26 cellular contexts compared by ENCODE assay signal in genomic region chr6:168837231-168837903, GRCh38.
DNase-seq lines count a peak whose midpoint lies in the region; TF ChIP-seq lines count a peak whose summit lies in the region.
"Had no signal": no experiment of that assay in that cellular context is flagged by ENCODE, and none has a peak within 500 bp of the region (broad histone marks: within the 10 kb centered on the region; RNA-seq: fewer than 3 reads in every experiment).

No MANE protein-coding gene starts in this region.

- H3K4me3 Mint-ChIP-seq in neural crest cell = peak overlapping the region; percentile 14
- H3K4me3 Mint-ChIP-seq: activated T-cell treated with anti-CD3 and anti-CD28 coated beads, Interleukin-2, amount 50 U/mL, for 72 hours; CD8-positive, alpha-beta T cell; effector memory CD8-positive, alpha-beta T cell had no signal

- DNase-seq in NCI-H1092 (lab: John Stamatoyannopoulos, UW) = peak; percentile 70
- no peak for DNase-seq in NCI-H1092 treated with DMSO at 0.1 percent for 48 hours (lab: John Stamatoyannopoulos, UW)
- peak; percentile 39 for DNase-seq in ELF-1 (ENCODE audit: low read depth, low spot score)
- peak; percentile 8 for DNase-seq in astrocyte of the spinal cord (ENCODE audit: low read depth, low spot score)
- DNase-seq in neural crest cell (ENCODE audit: low read depth, low spot score) = no peak
- no peak for DNase-seq in islet precursor cell
- no peak for DNase-seq in hippocampal formation (lab: John Stamatoyannopoulos, UW)
- no peak for DNase-seq in AML-193 (lab: John Stamatoyannopoulos, UW)
- DNase-seq: 8988T; activated naive CD4-positive, alpha-beta T cell treated with Interleukin-2 at 50 U/mL for 16 hours; activated T-cell treated with anti-CD3 and anti-CD28 coated beads, Interleukin-2, amount 50 U/mL, for 72 hours; adrenal gland; CD8-positive, alpha-beta T cell; DND-41; effector memory CD8-positive, alpha-beta T cell; esophagus squamous epithelium; gastrocnemius medialis; H9; kidney; MV-4-11; NCI-H446 treated with DMSO at 0.1 percent for 48 hours; psoas muscle; T-helper 1 cell had no signal

- peaks cover 37% of the 10 kb centered on the region for H3K4me1 Mint-ChIP-seq in neural crest cell

- TF ChIP-seq CTCF in astrocyte of the spinal cord (IDR thresholded peaks at IDR 0.05; ENCODE audit: low read depth, low read length) (no peak), neural crest cell (conservative IDR thresholded peaks at IDR 0.05) (no peak)

- H3K36me3 Mint-ChIP-seq in neural crest cell (ENCODE audit: low read depth) = peaks cover 5% of the 10 kb centered on the region
- H3K36me3 Mint-ChIP-seq: CD8-positive, alpha-beta T cell had no signal

- in situ Hi-C loops in astrocyte of the spinal cord (cut with HindIII; ENCODE audit: low sequenced_read_pairs) = no loop called here

- H3K27ac Mint-ChIP-seq in neural crest cell (ENCODE audit: unreplicated experiment) = no peak overlapping the region
- H3K27ac Mint-ChIP-seq: activated T-cell treated with anti-CD3 and anti-CD28 coated beads, Interleukin-2, amount 50 U/mL, for 72 hours; CD8-positive, alpha-beta T cell; effector memory CD8-positive, alpha-beta T cell; type B pancreatic cell had no signal

- H3K4me3 ChIP-seq in astrocyte of the spinal cord (ENCODE audit: low read depth, low read length) = no peak overlapping the region
- H3K4me3 ChIP-seq: adrenal gland, coronary artery, esophagus squamous epithelium, gastrocnemius medialis, lung, psoas muscle had no signal

- H3K27me3 Mint-ChIP-seq in neural crest cell (ENCODE audit: low read depth) = no peaks in the 10 kb centered on the region

- peaks cover 3% of the 10 kb centered on the region for H3K9me3 Mint-ChIP-seq in neural crest cell
- H3K9me3 Mint-ChIP-seq: CD8-positive, alpha-beta T cell; H9; type B pancreatic cell had no signal

Comparison
In these comparisons a context has a peak if more than half of its experiments do, and no peak if none do; other contexts are left out.
1. DNase-seq: peak in NCI-H1092 (single experiment), ELF-1 (single experiment) and astrocyte of the spinal cord (single experiment); none in NCI-H1092 treated with DMSO at 0.1 percent for 48 hours (single experiment), neural crest cell (single experiment), islet precursor cell (single experiment), hippocampal formation (0 of 2) and AML-193 (0 of 2).